22 cellular contexts compared by ENCODE assay signal in genomic region chrX:106955004-106955772, GRCh38. TPM values are rescaled to one million over a fixed set of nuclear protein-coding genes. Genes with fewer than 3 reads are reported as not detected.
A peak's percentile ranks its signal among the peaks of the same experiment; 100 is the strongest.
DNase-seq lines count a peak whose midpoint lies in the region; ATAC-seq, FAIRE-seq and TF ChIP-seq lines count a peak whose summit lies in the region.
"Had no signal": no experiment of that assay in that cellular context is flagged by ENCODE, and none has a peak within 500 bp of the region (broad histone marks: within the 10 kb centered on the region; RNA-seq: fewer than 3 reads in every experiment).

No MANE protein-coding gene starts in this region.

- H3K9ac ChIP-seq in IMR-90 (ENCODE audit: low read depth, low read length) (no peak overlapping the region), HepG2 (ENCODE audit: insufficient read depth, low read depth, low read length) (peak overlapping the region; percentile 36; the same call in 1 of the 2 replicates)

- peak overlapping the region; percentile 2 for H2BK5ac ChIP-seq in IMR-90 (ENCODE audit: low read depth, low read length, poor library complexity, severe bottlenecking)

- no peak overlapping the region for H2AK5ac ChIP-seq in IMR-90 (ENCODE audit: low read depth, low read length)

- no peaks in the 10 kb centered on the region for H3K79me2 ChIP-seq in HepG2 (ENCODE audit: insufficient read depth, low read length)

- peak; percentile 80 for FAIRE-seq in HepG2 (lab: Jason Lieb, UNC)
- FAIRE-seq: GM12891, small intestine had no signal

- no peak overlapping the region; the same call in 1 of the 2 replicates for H2BK120ac ChIP-seq in IMR-90 (ENCODE audit: low read depth, low read length)

- H3K4me1 Mint-ChIP-seq in chondrocyte (ENCODE audit: low read depth) = peaks cover 13% of the 10 kb centered on the region
- H3K4me1 Mint-ChIP-seq: activated CD4-positive, alpha-beta T cell treated with anti-CD3 and anti-CD28 coated beads, Interleukin-2, amount 10 ng/mL, durations not matched to agents 7 days and 5 days; activated naive CD4-positive, alpha-beta T cell treated with anti-CD3 and anti-CD28 coated beads, Interleukin-2, amount 10 ng/mL, durations not matched to agents 7 days and 5 days had no signal

- peak; percentile 74 for ATAC-seq in IMR-90 (ENCODE audit: low read depth)
- peak; percentile 94 for ATAC-seq in HepG2
- ATAC-seq in GM18858 (IDR thresholded peaks at IDR 0.05; ENCODE audit: unreplicated experiment) = no peak
- ATAC-seq in GM21515 (IDR thresholded peaks at IDR 0.05; ENCODE audit: unreplicated experiment) = no peak
- ATAC-seq in Right ventricle myocardium inferior = no peak

- TF ChIP-seq POLR2A in IMR-90 (IDR thresholded peaks at IDR 0.05; ENCODE audit: low read depth, low read length) = no peak
- TF ChIP-seq POLR2A in HepG2 (IDR thresholded peaks at IDR 0.05; ENCODE audit: insufficient read depth in 1 of 2, low read depth in 2 of 2, low read length in 2 of 2) = no peak

- POLR2A ChIA-PET in IMR-90 (lab: Charles Lee; ENCODE audit: unreplicated experiment) = no interaction called here
- POLR2A ChIA-PET in HepG2 (lab: Yijun Ruan, JAX) = interaction anchor here (1.7 to 2.1 kb wide), 2 partner anchors 22 to 54 kb away, joined by 11 to 12 read pairs; partner anchors contain the start of gene RIPPLY1

- intact Hi-C loops in IMR-90 (cut with micrococcal nuclease) = no loop called here
- intact Hi-C loops in HepG2 (cut with micrococcal nuclease; ENCODE audit: unreplicated experiment) = loop anchor here (2.0 kb wide), 1 partner anchor 22 kb away; no protein-coding TSS in a partner anchor
- intact Hi-C loops in Right ventricle myocardium inferior (cut with DNase I) = no loop called here

- H2BK20ac ChIP-seq in IMR-90 (ENCODE audit: low read depth, low read length) = no peak overlapping the region

- no peak overlapping the region for H4K91ac ChIP-seq in IMR-90 (ENCODE audit: insufficient read depth, low read depth, low read length)

- no peaks in the 10 kb centered on the region for H3K9me3 ChIP-seq in BE2C
- H3K9me3 ChIP-seq in IMR-90 (ENCODE audit: control insufficient read depth, insufficient read depth, low read length) = no peaks in the 10 kb centered on the region
- H3K9me3 ChIP-seq in HepG2 (ENCODE audit: low read length) = no peaks in the 10 kb centered on the region
- H3K9me3 ChIP-seq: breast epithelium, esophagus muscularis mucosa, testis had no signal

- in situ Hi-C loops in IMR-90 (cut with MboI; ENCODE audit: low sequenced_read_pairs) (no loop called here), HepG2 (cut with HindIII; ENCODE audit: extremely low pct_ligation_motif_present, low pct_unique_long_range_greater_than_20kb) (no loop called here)

- no peaks in the 10 kb centered on the region for H3K27me3 Mint-ChIP-seq in chondrocyte (ENCODE audit: low read depth)
- H3K27me3 Mint-ChIP-seq: activated CD4-positive, alpha-beta T cell treated with anti-CD3 and anti-CD28 coated beads, Interleukin-2, amount 10 ng/mL, durations not matched to agents 7 days and 5 days; activated naive CD4-positive, alpha-beta T cell treated with anti-CD3 and anti-CD28 coated beads, Interleukin-2, amount 10 ng/mL, durations not matched to agents 7 days and 5 days had no signal

- WGBS in IMR-90 (ENCODE audit: extremely low coverage in 2 of 2, insufficient read length in 1 of 2), 2 experiments = no CpG with 5 or more reads among the region's 1 CpG
- WGBS in HepG2 (ENCODE audit: low lambda C conversion rate) = 22% methylated on average over 1 of the region's 1 CpG

- BruUV-seq in IMR-90 (replicated peaks; lab: Mats Ljungman, UMichigan) (no TSS peak), HepG2 (replicated peaks; lab: Mats Ljungman, UMichigan) (no TSS peak)

- H3K4me1 ChIP-seq in BE2C (0 out of 2 replicates have a peak, but pooled peaks cover 4% of the 10 kb centered on the region), IMR-90 (ENCODE audit: control insufficient read depth, insufficient read depth, low read length) (peaks cover 5% of the 10 kb centered on the region; the same call in 1 of the 2 replicates), HepG2 (ENCODE audit: insufficient read depth, low read length) (peaks cover 48% of the 10 kb centered on the region)
- H3K4me1 ChIP-seq: breast epithelium, esophagus muscularis mucosa, testis had no signal

- H2BK15ac ChIP-seq in IMR-90 (ENCODE audit: low read depth, low read length) = no peak overlapping the region; the same call in 2 of the 3 replicates

- H3K4me3 Mint-ChIP-seq in chondrocyte (ENCODE audit: unreplicated experiment) = no peak overlapping the region
- H3K4me3 Mint-ChIP-seq: activated CD4-positive, alpha-beta T cell treated with anti-CD3 and anti-CD28 coated beads, Interleukin-2, amount 10 ng/mL, durations not matched to agents 7 days and 5 days; activated naive CD4-positive, alpha-beta T cell treated with anti-CD3 and anti-CD28 coated beads, Interleukin-2, amount 10 ng/mL, durations not matched to agents 7 days and 5 days had no signal

- dilution Hi-C loops in IMR-90 (cut with HindIII; ENCODE audit: low sequenced_read_pairs, unreplicated experiment) = no loop called here

- no peaks in the 10 kb centered on the region for H4K20me1 ChIP-seq in IMR-90 (ENCODE audit: insufficient read depth, low read length)
- no peaks in the 10 kb centered on the region for H4K20me1 ChIP-seq in HepG2 (ENCODE audit: insufficient read depth, low read length)

- TF ChIP-seq RAD21 in IMR-90 (IDR thresholded peaks at IDR 0.05; ENCODE audit: low read length) (no peak), HepG2 (CRISPR knock-in tag; IDR thresholded peaks at IDR 0.05) (no peak)

- no peaks in the 10 kb centered on the region for H3K9me1 ChIP-seq in IMR-90 (ENCODE audit: insufficient read depth, low read length)

- H3K23ac ChIP-seq in IMR-90 (ENCODE audit: low read depth, low read length) = no peak overlapping the region

- H2AFZ ChIP-seq in IMR-90 (replicated peaks; ENCODE audit: low read length, poor library complexity) (no peak overlapping the region), HepG2 (ENCODE audit: low read length) (no peak overlapping the region)

- H3K4ac ChIP-seq in IMR-90 (ENCODE audit: low read depth, low read length) = no peak overlapping the region

- H3K4me2 ChIP-seq in IMR-90 (ENCODE audit: low read depth, low read length) = peak overlapping the region; percentile 67; the same call in 1 of the 2 replicates
- H3K4me2 ChIP-seq in HepG2 (ENCODE audit: low read depth, low read length) = peak overlapping the region; percentile 45

- CTCF ChIA-PET in IMR-90 (lab: Yijun Ruan, JAX) = no interaction called here
- CTCF ChIA-PET in HepG2 (lab: Yijun Ruan, JAX; ENCODE audit: low intra/inter-chr PET ratio, low total read pairs) = interaction anchor here (2.9 kb wide), 1 partner anchor 56 kb away, joined by 9 read pairs; no protein-coding TSS in a partner anchor

- no peak overlapping the region; the same call in 1 of the 2 replicates for H3K27ac ChIP-seq in IMR-90 (ENCODE audit: insufficient read depth, low read length)
- peak overlapping the region; percentile 79 for H3K27ac ChIP-seq in HepG2 (ENCODE audit: extremely low read length, insufficient read depth, low read length)
- H3K27ac ChIP-seq in coronary artery = no peak overlapping the region
- H3K27ac ChIP-seq: breast epithelium, esophagus muscularis mucosa, testis had no signal

- H3K27ac Mint-ChIP-seq in chondrocyte (ENCODE audit: unreplicated experiment) = peak overlapping the region; percentile 30
- H3K27ac Mint-ChIP-seq: activated CD4-positive, alpha-beta T cell treated with anti-CD3 and anti-CD28 coated beads, Interleukin-2, amount 10 ng/mL, durations not matched to agents 7 days and 5 days; activated naive CD4-positive, alpha-beta T cell treated with anti-CD3 and anti-CD28 coated beads, Interleukin-2, amount 10 ng/mL, durations not matched to agents 7 days and 5 days had no signal

- H3K18ac ChIP-seq in IMR-90 (ENCODE audit: low read depth, low read length) = no peak overlapping the region

- peak; percentile 8 for DNase-seq in BE2C
- peak; percentile 48 for DNase-seq in IMR-90
- DNase-seq in chondrocyte (ENCODE audit: low spot score) = no peak
- DNase-seq in HepG2 (ENCODE audit: low spot score) = peak; percentile 82
- no peak for DNase-seq in coronary artery (ENCODE audit: low spot score)
- DNase-seq in Right ventricle myocardium inferior (ENCODE audit: missing footprints) = no peak
- DNase-seq: activated CD4-positive, alpha-beta T cell treated with anti-CD3 and anti-CD28 coated beads, Interleukin-2, amount 10 ng/mL, durations not matched to agents 7 days and 5 days; activated naive CD4-positive, alpha-beta T cell treated with anti-CD3 and anti-CD28 coated beads, Interleukin-2, amount 10 ng/mL, durations not matched to agents 7 days and 5 days; Calu3; NCI-H2081 treated with DMSO at 0.1 percent for 48 hours; NCI-H510A treated with DMSO at 0.1 percent for 48 hours; small intestine; T-helper 9 cell; testis had no signal

- no peak overlapping the region for H3K56ac ChIP-seq in IMR-90 (ENCODE audit: extremely low read depth, insufficient read depth, low read length)

- H4K8ac ChIP-seq in IMR-90 (ENCODE audit: low read depth in 2 of 2, low read length in 2 of 2) = 0 out of 4 replicates have a peak overlapping the region, but pooled peaks of 1 of the 2 experiments have one; percentile 27

- H4K5ac ChIP-seq in IMR-90 (ENCODE audit: low read depth, low read length) = no peak overlapping the region

- no peak overlapping the region for H2AK9ac ChIP-seq in IMR-90 (replicated peaks; ENCODE audit: low read depth, low read length, poor library complexity)

- peaks cover 4% of the 10 kb centered on the region for H3K36me3 Mint-ChIP-seq in chondrocyte (ENCODE audit: low read depth)
- H3K36me3 Mint-ChIP-seq: activated naive CD4-positive, alpha-beta T cell treated with anti-CD3 and anti-CD28 coated beads, Interleukin-2, amount 10 ng/mL, durations not matched to agents 7 days and 5 days had no signal

- H3K79me1 ChIP-seq in IMR-90 (ENCODE audit: low read depth in 1 of 2, low read length in 2 of 2) = no peaks in the 10 kb centered on the region; a peak in 1 of 4 replicates

- H3K14ac ChIP-seq in IMR-90 (replicated peaks; ENCODE audit: low read depth, low read length) = no peak overlapping the region

- H3K4me3 ChIP-seq in BE2C (ENCODE audit: low read depth, low read length) = no peak overlapping the region
- no peak overlapping the region for H3K4me3 ChIP-seq in IMR-90 (ENCODE audit: insufficient read depth, low read depth, low read length)
- peak overlapping the region in 2 of 3 experiments; percentile 6 to 22; a peak in 2 of 6 replicates for H3K4me3 ChIP-seq in HepG2 (replicated peaks in 1 of 3; ENCODE audit: insufficient read depth in 1 of 3, low read depth in 2 of 3, low read length in 3 of 3)
- no peak overlapping the region for H3K4me3 ChIP-seq in coronary artery
- H3K4me3 ChIP-seq: breast epithelium, esophagus muscularis mucosa, testis had no signal

- H3K36me3 ChIP-seq in BE2C = no peaks in the 10 kb centered on the region
- peaks cover 5% of the 10 kb centered on the region; the same call in 1 of the 2 replicates for H3K36me3 ChIP-seq in IMR-90 (ENCODE audit: control insufficient read depth, insufficient read depth, low read length)
- peaks cover 0 to 5% of the 10 kb centered on the region in 2 experiments; a peak in 2 of 5 replicates for H3K36me3 ChIP-seq in HepG2 (replicated peaks in 1 of 2; ENCODE audit: control insufficient read depth in 1 of 2, insufficient read depth in 2 of 2, low read length in 2 of 2)
- H3K36me3 ChIP-seq: breast epithelium had no signal

- no peaks in the 10 kb centered on the region for H3K9me3 Mint-ChIP-seq in chondrocyte (ENCODE audit: low read depth)
- H3K9me3 Mint-ChIP-seq: activated CD4-positive, alpha-beta T cell treated with anti-CD3 and anti-CD28 coated beads, Interleukin-2, amount 10 ng/mL, durations not matched to agents 7 days and 5 days; activated naive CD4-positive, alpha-beta T cell treated with anti-CD3 and anti-CD28 coated beads, Interleukin-2, amount 10 ng/mL, durations not matched to agents 7 days and 5 days had no signal

- TF ChIP-seq EP300 in HepG2 (IDR thresholded peaks at IDR 0.05; ENCODE audit: low read depth in 2 of 2, low read length in 2 of 2) (peak in 1 of 2 experiments; percentile 88; a peak in 2 of 4 replicates), HepG2 (CRISPR knock-in tag; IDR thresholded peaks at IDR 0.05; ENCODE audit: borderline replicate concordance) (peak; percentile 71; the same call in 1 of the 2 replicates)

- TF ChIP-seq CTCF in BE2C (IDR thresholded peaks at IDR 0.05; ENCODE audit: low read depth, low read length) = no peak
- TF ChIP-seq CTCF in IMR-90 (conservative IDR thresholded peaks at IDR 0.05; ENCODE audit: low read depth, low read length) = no peak
- no peak for TF ChIP-seq CTCF in chondrocyte (IDR thresholded peaks at IDR 0.05)
- TF ChIP-seq CTCF in HepG2 (CRISPR knock-in tag; IDR thresholded peaks at IDR 0.05) = no peak
- no peak for TF ChIP-seq CTCF in coronary artery (IDR thresholded peaks at IDR 0.05)

- H3K27me3 ChIP-seq in BE2C = no peaks in the 10 kb centered on the region
- H3K27me3 ChIP-seq in IMR-90 (ENCODE audit: control insufficient read depth, insufficient read depth, low read length) = 0 out of 2 replicates have a peak, but pooled peaks cover 2% of the 10 kb centered on the region
- H3K27me3 ChIP-seq in HepG2 (ENCODE audit: control insufficient read depth in 1 of 2, insufficient read depth in 2 of 2, low read length in 2 of 2) = no peaks in the 10 kb centered on the region
- H3K27me3 ChIP-seq: esophagus muscularis mucosa, testis had no signal

RNA-seq across cellular contexts. Expression of gene CLDN2, which starts 35.0 kb away (rescaled TPM):
- not detected for polyA plus RNA-seq in BE2C (2012; ENCODE audit: insufficient read depth, insufficient read length, low read depth)
- total RNA-seq in IMR-90 (2012; rRNA removed) (not detected in 2 replicates), chondrocyte (0.07 TPM in 1 of 3 replicates, not detected in the others), HepG2 (2016; rRNA removed; fragmentation: Illumina TruSeq; extraction: Trizol) (1.1 and 1.5 TPM in 2 replicates), Right ventricle myocardium inferior (not detected)
- polyA plus RNA-seq in IMR-90 (2012; rRNA removed) (0.03 TPM in 2 replicates), HepG2 (2011; rRNA removed) (1.0 and 1.3 TPM in 2 replicates)
- polyA plus RNA-seq in IMR-90 (2012; cell fraction: cytosol; rRNA removed) = 0.01 TPM in 1 of 2 replicates, not detected in the other
- polyA plus RNA-seq in IMR-90 (2012; cell fraction: nucleus; rRNA removed; ENCODE audit: low replicate concordance) = 0.02 and 0.08 TPM in 2 replicates
- 0.20 and 0.26 TPM in 2 replicates for total RNA-seq in HepG2 (2016; cell fraction: cytosol; rRNA removed; fragmentation: Illumina TruSeq; extraction: Trizol; ENCODE audit: low read depth)
- total RNA-seq in HepG2 (2016; cell fraction: insoluble cytoplasmic fraction; rRNA removed; fragmentation: Illumina TruSeq; extraction: Trizol) = 0.61 and 1.3 TPM in 2 replicates
- 0.59 and 0.72 TPM in 2 replicates for total RNA-seq in HepG2 (2016; cell fraction: membrane; rRNA removed; fragmentation: Illumina TruSeq; extraction: Trizol)
- 1.3 and 1.6 TPM in 2 replicates for total RNA-seq in HepG2 (2016; cell fraction: nucleus; rRNA removed; fragmentation: Illumina TruSeq; extraction: Trizol)
- 0.83 and 1.1 TPM in 2 replicates for polyA plus RNA-seq in HepG2 (2011; cell fraction: cytosol; rRNA removed)
- 0.55 and 0.59 TPM in 2 replicates for polyA plus RNA-seq in HepG2 (2011; cell fraction: nucleus; rRNA removed)
- 0.47 and 0.85 TPM in 2 replicates for polyA plus RNA-seq in HepG2 (2012)
- 0.24 and 0.27 TPM in 2 replicates for polyA plus RNA-seq in HepG2 (2016; cell fraction: cytosol; fragmentation: Illumina TruSeq; extraction: Trizol; ENCODE audit: low read depth)
- polyA plus RNA-seq in HepG2 (2016; cell fraction: insoluble cytoplasmic fraction; fragmentation: Illumina TruSeq; extraction: Trizol; ENCODE audit: low read depth) = 1.2 and 1.5 TPM in 2 replicates
- polyA plus RNA-seq in HepG2 (2016; cell fraction: membrane; fragmentation: Illumina TruSeq; extraction: Trizol; ENCODE audit: low read depth) = 0.60 and 0.61 TPM in 2 replicates
- polyA plus RNA-seq in HepG2 (2016; cell fraction: nucleus; fragmentation: Illumina TruSeq; extraction: Trizol; ENCODE audit: insufficient read depth, low read depth) = 2.0 and 2.2 TPM in 2 replicates
- 1.3 TPM in 1 of 2 replicates, not detected in the other for polyA minus RNA-seq in HepG2 (2011; rRNA and poly(A)+ RNA removed; ENCODE audit: low replicate concordance)
- polyA minus RNA-seq in HepG2 (2011; cell fraction: cytosol; rRNA and poly(A)+ RNA removed) = 0.18 and 0.30 TPM in 2 replicates
- 0.26 and 0.50 TPM in 2 replicates for polyA minus RNA-seq in HepG2 (2011; cell fraction: nucleus; rRNA and poly(A)+ RNA removed)
- total RNA-seq: activated CD4-positive, alpha-beta T cell treated with anti-CD3 and anti-CD28 coated beads, Interleukin-2, amount 10 ng/mL, durations not matched to agents 7 days and 5 days; G401; SK-MEL-5; testis had no signal

RNA-seq across cellular contexts. Expression of gene MORC4, which starts 44.8 kb away (rescaled TPM):
- 2.2 TPM for polyA plus RNA-seq in BE2C (2012; ENCODE audit: insufficient read depth, insufficient read length, low read depth)
- total RNA-seq in IMR-90 (2012; rRNA removed) = 33.1 and 34.2 TPM in 2 replicates
- 13.6 and 17.5 TPM in 2 replicates for polyA plus RNA-seq in IMR-90 (2012; rRNA removed)
- polyA plus RNA-seq in IMR-90 (2012; cell fraction: cytosol; rRNA removed) = 3.7 and 4.5 TPM in 2 replicates
- polyA plus RNA-seq in IMR-90 (2012; cell fraction: nucleus; rRNA removed; ENCODE audit: low replicate concordance) = 4.6 and 29.1 TPM in 2 replicates
- 31.2 to 35.6 TPM (median 33.8 TPM) in 3 replicates for total RNA-seq in chondrocyte
- total RNA-seq in HepG2 (2016; rRNA removed; fragmentation: Illumina TruSeq; extraction: Trizol) = 17.6 and 24.5 TPM in 2 replicates
- 2.6 and 2.8 TPM in 2 replicates for total RNA-seq in HepG2 (2016; cell fraction: cytosol; rRNA removed; fragmentation: Illumina TruSeq; extraction: Trizol; ENCODE audit: low read depth)
- 18.3 and 23.4 TPM in 2 replicates for total RNA-seq in HepG2 (2016; cell fraction: insoluble cytoplasmic fraction; rRNA removed; fragmentation: Illumina TruSeq; extraction: Trizol)
- total RNA-seq in HepG2 (2016; cell fraction: membrane; rRNA removed; fragmentation: Illumina TruSeq; extraction: Trizol) = 7.4 and 9.5 TPM in 2 replicates
- 14.0 and 15.8 TPM in 2 replicates for total RNA-seq in HepG2 (2016; cell fraction: nucleus; rRNA removed; fragmentation: Illumina TruSeq; extraction: Trizol)
- 5.4 and 7.3 TPM in 2 replicates for polyA plus RNA-seq in HepG2 (2011; rRNA removed)
- polyA plus RNA-seq in HepG2 (2011; cell fraction: cytosol; rRNA removed) = 3.3 and 4.4 TPM in 2 replicates
- polyA plus RNA-seq in HepG2 (2011; cell fraction: nucleus; rRNA removed) = 4.3 and 5.0 TPM in 2 replicates
- polyA plus RNA-seq in HepG2 (2012) = 6.3 and 8.2 TPM in 2 replicates
- polyA plus RNA-seq in HepG2 (2016; cell fraction: cytosol; fragmentation: Illumina TruSeq; extraction: Trizol; ENCODE audit: low read depth) = 1.5 and 1.7 TPM in 2 replicates
- 16.4 and 18.5 TPM in 2 replicates for polyA plus RNA-seq in HepG2 (2016; cell fraction: insoluble cytoplasmic fraction; fragmentation: Illumina TruSeq; extraction: Trizol; ENCODE audit: low read depth)
- 4.0 and 4.4 TPM in 2 replicates for polyA plus RNA-seq in HepG2 (2016; cell fraction: membrane; fragmentation: Illumina TruSeq; extraction: Trizol; ENCODE audit: low read depth)
- polyA plus RNA-seq in HepG2 (2016; cell fraction: nucleus; fragmentation: Illumina TruSeq; extraction: Trizol; ENCODE audit: insufficient read depth, low read depth) = 15.0 and 16.3 TPM in 2 replicates
- polyA minus RNA-seq in HepG2 (2011; rRNA and poly(A)+ RNA removed; ENCODE audit: low replicate concordance) = 6.5 and 7.6 TPM in 2 replicates
- 5.8 and 6.3 TPM in 2 replicates for polyA minus RNA-seq in HepG2 (2011; cell fraction: cytosol; rRNA and poly(A)+ RNA removed)
- 11.7 and 12.3 TPM in 2 replicates for polyA minus RNA-seq in HepG2 (2011; cell fraction: nucleus; rRNA and poly(A)+ RNA removed)
- 2.8 TPM for total RNA-seq in Right ventricle myocardium inferior

RNA-seq across cellular contexts. Expression of gene RIPPLY1, which starts 52.0 kb away (rescaled TPM):
- polyA plus RNA-seq in BE2C (2012; ENCODE audit: insufficient read depth, insufficient read length, low read depth) = not detected
- not detected in 2 replicates for total RNA-seq in IMR-90 (2012; rRNA removed)
- not detected in 2 replicates for polyA plus RNA-seq in IMR-90 (2012; rRNA removed)
- not detected in 2 replicates for polyA plus RNA-seq in IMR-90 (2012; cell fraction: cytosol; rRNA removed)
- 0.07 and 0.15 TPM in 2 replicates for polyA plus RNA-seq in IMR-90 (2012; cell fraction: nucleus; rRNA removed; ENCODE audit: low replicate concordance)
- total RNA-seq in chondrocyte = not detected in 3 replicates
- 0.49 and 0.86 TPM in 2 replicates for total RNA-seq in HepG2 (2016; rRNA removed; fragmentation: Illumina TruSeq; extraction: Trizol)
- 0.26 TPM in 1 of 2 replicates, not detected in the other for total RNA-seq in HepG2 (2016; cell fraction: cytosol; rRNA removed; fragmentation: Illumina TruSeq; extraction: Trizol; ENCODE audit: low read depth)
- 0.39 and 0.43 TPM in 2 replicates for total RNA-seq in HepG2 (2016; cell fraction: insoluble cytoplasmic fraction; rRNA removed; fragmentation: Illumina TruSeq; extraction: Trizol)
- 0.40 and 0.72 TPM in 2 replicates for total RNA-seq in HepG2 (2016; cell fraction: membrane; rRNA removed; fragmentation: Illumina TruSeq; extraction: Trizol)
- 0.87 TPM in 1 of 2 replicates, not detected in the other for total RNA-seq in HepG2 (2016; cell fraction: nucleus; rRNA removed; fragmentation: Illumina TruSeq; extraction: Trizol)
- 0.33 and 0.41 TPM in 2 replicates for polyA plus RNA-seq in HepG2 (2011; rRNA removed)
- 0.21 and 0.54 TPM in 2 replicates for polyA plus RNA-seq in HepG2 (2011; cell fraction: cytosol; rRNA removed)
- polyA plus RNA-seq in HepG2 (2011; cell fraction: nucleus; rRNA removed) = 0.19 TPM in 1 of 2 replicates, not detected in the other
- 0.25 and 0.40 TPM in 2 replicates for polyA plus RNA-seq in HepG2 (2012)
- polyA plus RNA-seq in HepG2 (2016; cell fraction: cytosol; fragmentation: Illumina TruSeq; extraction: Trizol; ENCODE audit: low read depth) = 0.27 and 0.34 TPM in 2 replicates
- polyA plus RNA-seq in HepG2 (2016; cell fraction: insoluble cytoplasmic fraction; fragmentation: Illumina TruSeq; extraction: Trizol; ENCODE audit: low read depth) = 0.35 and 0.63 TPM in 2 replicates
- 0.42 and 0.45 TPM in 2 replicates for polyA plus RNA-seq in HepG2 (2016; cell fraction: membrane; fragmentation: Illumina TruSeq; extraction: Trizol; ENCODE audit: low read depth)
- 0.49 TPM in 1 of 2 replicates, not detected in the other for polyA plus RNA-seq in HepG2 (2016; cell fraction: nucleus; fragmentation: Illumina TruSeq; extraction: Trizol; ENCODE audit: insufficient read depth, low read depth)
- polyA minus RNA-seq in HepG2 (2011; rRNA and poly(A)+ RNA removed; ENCODE audit: low replicate concordance) = 0.28 TPM in 1 of 2 replicates, not detected in the other
- polyA minus RNA-seq in HepG2 (2011; cell fraction: cytosol; rRNA and poly(A)+ RNA removed) = not detected in 2 replicates
- 0.64 TPM in 1 of 2 replicates, not detected in the other for polyA minus RNA-seq in HepG2 (2011; cell fraction: nucleus; rRNA and poly(A)+ RNA removed)
- not detected for total RNA-seq in Right ventricle myocardium inferior
- total RNA-seq: activated CD4-positive, alpha-beta T cell treated with anti-CD3 and anti-CD28 coated beads, Interleukin-2, amount 10 ng/mL, durations not matched to agents 7 days and 5 days; esophagus muscularis mucosa; G401; mucosa of gallbladder; SK-MEL-5; testis had no signal

Comparison
In these comparisons a context has a peak if more than half of its experiments do, and no peak if none do; other contexts are left out.
1. DNase-seq: peak in BE2C (single experiment), IMR-90 (single experiment) and HepG2 (single experiment); none in chondrocyte (single experiment), coronary artery (single experiment) and Right ventricle myocardium inferior (single experiment).
2. H3K4me3 ChIP-seq: peak in HepG2 (2 of 3); none in BE2C (single experiment), IMR-90 (single experiment) and coronary artery (single experiment).
3. ATAC-seq: peak in IMR-90 (single experiment) and HepG2 (single experiment); none in GM18858 (single experiment), GM21515 (single experiment) and Right ventricle myocardium inferior (single experiment).